In genomic region chr19:16684216-16684615, GRCh38 we compare ENCODE assay signal across 2 cellular contexts.
TF ChIP-seq lines count a peak whose summit lies in the region.

No MANE protein-coding gene starts in this region.

TF ChIP-seq in HCT116, 20 proteins besides CTCF, POLR2A, EP300 and RAD21:
- TF ChIP-seq ELF1 (IDR thresholded peaks at IDR 0.05; ENCODE audit: borderline replicate concordance, low read depth), result no peak
- no peak for TF ChIP-seq JUND (IDR thresholded peaks at IDR 0.05)
- TF ChIP-seq EZH2 (IDR thresholded peaks at IDR 0.05), result no peak
- TF ChIP-seq YY1 (IDR thresholded peaks at IDR 0.05; ENCODE audit: extremely low read depth, insufficient replicate concordance, low read depth, low read length), result no peak
- no peak for TF ChIP-seq FOSL1 (IDR thresholded peaks at IDR 0.05; ENCODE audit: low read depth)
- no peak for TF ChIP-seq CBX3 (IDR thresholded peaks at IDR 0.05; ENCODE audit: low read depth)
- TF ChIP-seq, protein P1, sequence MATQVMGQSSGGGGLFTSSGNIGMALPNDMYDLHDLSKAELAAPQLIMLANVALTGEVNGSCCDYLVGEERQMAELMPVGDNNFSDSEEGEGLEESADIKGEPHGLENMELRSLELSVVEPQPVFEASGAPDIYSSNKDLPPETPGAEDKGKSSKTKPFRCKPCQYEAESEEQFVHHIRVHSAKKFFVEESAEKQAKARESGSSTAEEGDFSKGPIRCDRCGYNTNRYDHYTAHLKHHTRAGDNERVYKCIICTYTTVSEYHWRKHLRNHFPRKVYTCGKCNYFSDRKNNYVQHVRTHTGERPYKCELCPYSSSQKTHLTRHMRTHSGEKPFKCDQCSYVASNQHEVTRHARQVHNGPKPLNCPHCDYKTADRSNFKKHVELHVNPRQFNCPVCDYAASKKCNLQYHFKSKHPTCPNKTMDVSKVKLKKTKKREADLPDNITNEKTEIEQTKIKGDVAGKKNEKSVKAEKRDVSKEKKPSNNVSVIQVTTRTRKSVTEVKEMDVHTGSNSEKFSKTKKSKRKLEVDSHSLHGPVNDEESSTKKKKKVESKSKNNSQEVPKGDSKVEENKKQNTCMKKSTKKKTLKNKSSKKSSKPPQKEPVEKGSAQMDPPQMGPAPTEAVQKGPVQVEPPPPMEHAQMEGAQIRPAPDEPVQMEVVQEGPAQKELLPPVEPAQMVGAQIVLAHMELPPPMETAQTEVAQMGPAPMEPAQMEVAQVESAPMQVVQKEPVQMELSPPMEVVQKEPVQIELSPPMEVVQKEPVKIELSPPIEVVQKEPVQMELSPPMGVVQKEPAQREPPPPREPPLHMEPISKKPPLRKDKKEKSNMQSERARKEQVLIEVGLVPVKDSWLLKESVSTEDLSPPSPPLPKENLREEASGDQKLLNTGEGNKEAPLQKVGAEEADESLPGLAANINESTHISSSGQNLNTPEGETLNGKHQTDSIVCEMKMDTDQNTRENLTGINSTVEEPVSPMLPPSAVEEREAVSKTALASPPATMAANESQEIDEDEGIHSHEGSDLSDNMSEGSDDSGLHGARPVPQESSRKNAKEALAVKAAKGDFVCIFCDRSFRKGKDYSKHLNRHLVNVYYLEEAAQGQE (IDR thresholded peaks at IDR 0.05; ENCODE audit: low read depth), result no peak
- no peak for TF ChIP-seq SIN3A (IDR thresholded peaks at IDR 0.05; ENCODE audit: low read depth)
- no peak for TF ChIP-seq EGR1 (IDR thresholded peaks at IDR 0.05; ENCODE audit: low read depth)
- no peak for TF ChIP-seq EZH2phosphoT487 (IDR thresholded peaks at IDR 0.05; ENCODE audit: borderline replicate concordance)
- no peak for TF ChIP-seq ATF3 (IDR thresholded peaks at IDR 0.05)
- TF ChIP-seq ZBTB33 (IDR thresholded peaks at IDR 0.05; ENCODE audit: extremely low read depth, insufficient replicate concordance, low read length), result no peak
- TF ChIP-seq ZNF274 (IDR thresholded peaks at IDR 0.05; ENCODE audit: low read depth, low read length), result no peak
- no peak for TF ChIP-seq SRF (IDR thresholded peaks at IDR 0.05; ENCODE audit: low read depth)
- TF ChIP-seq POLR2AphosphoS5 (IDR thresholded peaks at IDR 0.05; ENCODE audit: low read depth, low read length), result no peak
- no peak for TF ChIP-seq ZFX (IDR thresholded peaks at IDR 0.05)

TF ChIP-seq in GM12878, 131 proteins besides CTCF, POLR2A, EP300 and RAD21:
- TF ChIP-seq RCOR1 (conservative IDR thresholded peaks at IDR 0.05; ENCODE audit: low read depth, low read length), result no peak
TF ChIP-seq in GM12878: peak in this region for 0.
